Comparison of ENCODE assay signal across 9 cellular contexts in genomic region chr12:98373982-98374381, GRCh38.
DNase-seq lines count a peak whose midpoint lies in the region; ATAC-seq, FAIRE-seq and TF ChIP-seq lines count a peak whose summit lies in the region.
"Had no signal": no experiment of that assay in that cellular context is flagged by ENCODE, and none has a peak within 500 bp of the region (broad histone marks: within the 10 kb centered on the region; RNA-seq: fewer than 3 reads in every experiment).

No MANE protein-coding gene starts in this region.

- FAIRE-seq in pancreas (lab: Jason Lieb, UNC): no peak

- no peak overlapping the region for H2AFZ ChIP-seq in OCI-LY3 (ENCODE audit: low read depth, low read length)
- no peak overlapping the region for H2AFZ ChIP-seq in fibroblast of lung (ENCODE audit: low read length)

- no peak overlapping the region for H3K4me3 ChIP-seq in AG09309 (ENCODE audit: control insufficient read depth, low read depth, low read length)
- H3K4me3 ChIP-seq in OCI-LY3 (ENCODE audit: low read length): no peak overlapping the region
- no peak overlapping the region for H3K4me3 ChIP-seq in fibroblast of lung (replicated peaks in 1 of 4; ENCODE audit: control extremely low read depth in 1 of 4, insufficient read depth in 1 of 4, low read depth in 3 of 4, low read length in 4 of 4)
- H3K4me3 ChIP-seq in pancreas: no peak overlapping the region

- TF ChIP-seq CTCF in AG09309 (IDR thresholded peaks at IDR 0.05; ENCODE audit: control insufficient read depth, insufficient read depth, low read depth, low read length, missing control alignments): peak; percentile 41
- TF ChIP-seq CTCF in OCI-LY3 (IDR thresholded peaks at IDR 0.05; ENCODE audit: low read depth, low read length): peak; percentile 35
- TF ChIP-seq CTCF in fibroblast of lung (conservative IDR thresholded peaks at IDR 0.05 in 1 of 2, IDR thresholded peaks at IDR 0.05 in 1 of 2; ENCODE audit: low read depth in 1 of 2, low read length in 2 of 2): peak; percentile 12 to 27
- TF ChIP-seq CTCF in pancreas (IDR thresholded peaks at IDR 0.05): no peak

- H3K79me2 ChIP-seq in OCI-LY3 (ENCODE audit: low read length) (no peaks in the 10 kb centered on the region), fibroblast of lung (ENCODE audit: control insufficient read depth, insufficient read depth, low read length) (no peaks in the 10 kb centered on the region)

- ATAC-seq in GM18868 (IDR thresholded peaks at IDR 0.05; ENCODE audit: unreplicated experiment) (peak; percentile 50), HG03520 (IDR thresholded peaks at IDR 0.05; ENCODE audit: unreplicated experiment) (no peak), pancreas (no peak)

- H3K9ac ChIP-seq in OCI-LY3 (ENCODE audit: low read length) (no peak overlapping the region), fibroblast of lung (ENCODE audit: insufficient read depth, low read length) (no peak overlapping the region)

- H3K36me3 ChIP-seq in OCI-LY3 (replicated peaks; ENCODE audit: low read depth, low read length) (no peaks in the 10 kb centered on the region), fibroblast of lung (ENCODE audit: control insufficient read depth, insufficient read depth, low read length) (no peaks in the 10 kb centered on the region), pancreas (no peaks in the 10 kb centered on the region)

- 65 to 77% methylated on average over 1 of the region's 1 CpG for WGBS in pancreas, 2 donors

- H3K4me1 ChIP-seq in OCI-LY3 (ENCODE audit: low read length) (no peaks in the 10 kb centered on the region), fibroblast of lung (ENCODE audit: control insufficient read depth, extremely low read depth, insufficient read depth, low read length) (no peaks in the 10 kb centered on the region), pancreas (peaks cover 0 to 6% (median 0%) of the 10 kb centered on the region in 3 donors)

- DNase-seq in AG09309 (ENCODE audit: low read depth) (no peak), fibroblast of lung (ENCODE audit: low read depth in 2 of 2) (no peak), COLO668 (lab: John Stamatoyannopoulos, UW; ENCODE audit: unreplicated experiment) (no peak), pancreas (no peak), activated gamma-delta T cell (lab: John Stamatoyannopoulos, UW) (no peak)
- DNase-seq: glutamatergic neuron had no signal

- H3K27me3 ChIP-seq in OCI-LY3 (ENCODE audit: low read depth, low read length) (peaks cover 70% of the 10 kb centered on the region), fibroblast of lung (ENCODE audit: control insufficient read depth, insufficient read depth, low read length) (no peaks in the 10 kb centered on the region), pancreas (no peaks in the 10 kb centered on the region)

- H3K27ac ChIP-seq in OCI-LY3 (ENCODE audit: low read length) (no peak overlapping the region), fibroblast of lung (ENCODE audit: insufficient read depth, low read length) (no peak overlapping the region), pancreas (no peak overlapping the region)

- intact Hi-C loops in pancreas (cut with DNase I): no loop called here

- H3K4me2 ChIP-seq in OCI-LY3 (ENCODE audit: low read length): no peak overlapping the region
- H3K4me2 ChIP-seq in fibroblast of lung (ENCODE audit: extremely low read depth, insufficient read depth, low read length): no peak overlapping the region

- H3K9me3 ChIP-seq in OCI-LY3 (ENCODE audit: insufficient read depth, low read length): no peaks in the 10 kb centered on the region
- no peaks in the 10 kb centered on the region for H3K9me3 ChIP-seq in fibroblast of lung (ENCODE audit: control insufficient read depth, insufficient read depth, low read depth, low read length)
- H3K9me3 ChIP-seq in pancreas: no peaks in the 10 kb centered on the region

- H4K20me1 ChIP-seq in OCI-LY3 (ENCODE audit: insufficient read depth, low read length) (no peaks in the 10 kb centered on the region), fibroblast of lung (ENCODE audit: control insufficient read depth, extremely low read depth, insufficient read depth, low read length) (no peaks in the 10 kb centered on the region)

Comparison
In these comparisons a context has a peak if more than half of its experiments do, and no peak if none do; other contexts are left out.
1. CTCF ChIP-seq: peak in AG09309 (single experiment), OCI-LY3 (single experiment) and fibroblast of lung (2 of 2); none in pancreas (0 of 4).